1 cellular context compared by ENCODE assay signal in the genomic region with DNA sequence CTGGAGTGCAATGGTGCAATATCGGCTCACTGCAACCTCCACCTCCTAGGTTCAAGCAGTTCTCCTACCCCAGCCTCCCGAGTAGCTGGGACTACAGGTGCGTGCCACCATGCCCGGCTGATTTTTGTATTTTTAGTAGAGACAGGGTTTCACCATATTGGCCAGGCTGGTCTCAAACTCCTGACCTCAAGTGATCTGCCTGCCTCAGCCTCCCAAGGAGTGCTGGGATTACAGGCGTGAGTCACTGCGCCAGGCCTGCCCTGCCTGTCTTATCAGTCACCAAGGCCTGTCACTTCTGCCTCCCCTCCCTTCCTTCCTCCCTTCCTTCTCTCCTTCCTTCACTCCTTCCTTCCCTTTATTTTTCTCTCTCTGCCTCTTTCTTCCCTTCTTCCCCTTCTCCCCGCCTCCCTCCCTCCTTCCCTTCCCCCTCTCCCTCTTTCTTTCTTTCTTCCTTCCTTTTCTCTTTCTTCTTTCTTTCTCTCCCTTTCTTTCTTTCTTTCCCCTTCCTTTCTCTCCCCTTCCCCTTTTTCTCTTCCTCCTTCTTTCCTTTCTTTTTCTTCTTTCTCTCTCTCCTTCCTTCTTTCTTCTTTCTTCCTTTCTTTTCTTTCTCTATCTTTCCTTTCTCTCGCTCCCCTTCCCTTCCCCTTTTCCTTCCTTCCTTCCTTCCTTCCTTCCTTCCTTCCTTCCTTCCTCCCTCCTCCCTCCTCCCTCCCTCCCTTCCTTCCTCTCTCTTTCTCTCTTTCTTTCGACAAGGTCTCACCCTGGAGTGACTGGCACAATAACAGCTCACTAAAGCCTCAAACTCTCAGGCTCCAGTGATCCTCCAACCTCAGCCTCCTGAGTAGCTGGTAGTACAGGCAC.
TF ChIP-seq lines count a peak whose summit lies in the region.

No MANE protein-coding gene starts in this region.

TF ChIP-seq in HEK293, 187 proteins besides CTCF, POLR2A, EP300 and RAD21:
- TF ChIP-seq ZNF19 (tag by site-specific recombination; IDR thresholded peaks at IDR 0.05; ENCODE audit: low read depth) (0 out of 2 replicates have a peak, but pooled peaks have one; percentile 12), ZNF366 (tag by site-specific recombination; conservative IDR thresholded peaks at IDR 0.05) (peak; percentile 98), ZNF174 (tag by site-specific recombination; IDR thresholded peaks at IDR 0.05) (no peak), ZNF211 (tag by site-specific recombination; IDR thresholded peaks at IDR 0.05; ENCODE audit: low read depth) (0 out of 2 replicates have a peak, but pooled peaks have one; percentile 14), ZNF132 (tag by site-specific recombination; IDR thresholded peaks at IDR 0.05; ENCODE audit: borderline replicate concordance) (no peak), PRDM1 (tag by site-specific recombination; IDR thresholded peaks at IDR 0.05) (peak; percentile 96)
